Comparison of ENCODE assay signal across 25 cellular contexts in genomic region chr18:74766233-74766632, GRCh38.
"Had no signal": no experiment of that assay in that cellular context is flagged by ENCODE, and none has a peak within 500 bp of the region (broad histone marks: within the 10 kb centered on the region; RNA-seq: fewer than 3 reads in every experiment).

No MANE protein-coding gene starts in this region.

- H2AFZ ChIP-seq: neural progenitor cell, parathyroid adenoma had no signal

- DNase-seq: natural killer cell; occipital lobe; ovary; posterior cingulate gyrus; psoas muscle; right lobe of liver; sigmoid colon; small intestine; stimulated activated CD4-positive, alpha-beta T cell treated with anti-CD3 and anti-CD28 coated beads, Interleukin-15, amount 100 ng/mL, for 24 hours; stimulated activated CD4-positive, alpha-beta T cell treated with anti-CD3 and anti-CD28 coated beads, Interleukin-2, amount 100 ng/mL, for 24 hours; stimulated activated CD4-positive, alpha-beta T cell treated with anti-CD3 and anti-CD28 coated beads, Interleukin-2, amount 100 ng/mL, for 48 hours; stimulated activated CD4-positive, alpha-beta T cell treated with anti-CD3 and anti-CD28 coated beads, Interleukin-4, amount 100 ng/mL, for 24 hours; stimulated activated naive B cell treated with anti-CD40 and anti-IgM and Interleukin-4, amounts not matched to agents 10 μg/mL and 1 μg/mL and 100 μg/mL, for 72 hours; stimulated activated naive CD4-positive, alpha-beta T cell treated with Interleukin-2 at 50 U/mL for 16 hours; stomach; thyroid gland; trophoblast cell; upper lobe of left lung; uterus had no signal

- ATAC-seq: natural killer cell; psoas muscle; right cardiac atrium; right lobe of liver; stimulated activated effector memory CD8-positive, alpha-beta T cell treated with anti-CD3 and anti-CD28 coated beads, Interleukin-12 subunit alpha, Interleukin-12 subunit beta, amount 100 ng/mL, for 72 hours; stimulated activated naive B cell treated with anti-CD40 and anti-IgM and Interleukin-4, amounts not matched to agents 10 μg/mL and 1 μg/mL and 100 μg/mL, for 72 hours had no signal

- H3K9ac ChIP-seq: neural progenitor cell, parathyroid adenoma had no signal

- H3K79me2 ChIP-seq: parathyroid adenoma had no signal

- H3K4me1 ChIP-seq: neural progenitor cell, parathyroid adenoma, psoas muscle, right lobe of liver, sigmoid colon, stomach, thyroid gland, tibial nerve, upper lobe of left lung, uterus had no signal

- H3K4me3 ChIP-seq: neural progenitor cell, ovary, psoas muscle, right lobe of liver, sigmoid colon, stomach, thoracic aorta, thyroid gland, tibial nerve, upper lobe of left lung, uterus had no signal

- H3K36me3 ChIP-seq: neural progenitor cell, ovary, right lobe of liver, sigmoid colon, stomach, thoracic aorta, thyroid gland, tibial nerve, upper lobe of left lung, uterus had no signal

- H3K27ac ChIP-seq: neural progenitor cell, ovary, parathyroid adenoma, psoas muscle, right lobe of liver, sigmoid colon, stomach, thoracic aorta, thyroid gland, tibial nerve, upper lobe of left lung, uterus had no signal

- FAIRE-seq: small intestine had no signal

- H3K27me3 ChIP-seq: neural progenitor cell, ovary, right lobe of liver, sigmoid colon, stomach, thyroid gland, tibial nerve, upper lobe of left lung, uterus had no signal

- H3K4me2 ChIP-seq: neural progenitor cell had no signal

- H3K9me3 ChIP-seq: ovary, psoas muscle, right lobe of liver, sigmoid colon, stomach, thoracic aorta, thyroid gland, tibial nerve, upper lobe of left lung, uterus had no signal
